ENCODE assay signal across 9 cellular contexts in genomic region chr4:159298502-159298901, GRCh38.
DNase-seq lines count a peak whose midpoint lies in the region; ATAC-seq, FAIRE-seq and TF ChIP-seq lines count a peak whose summit lies in the region.
"Had no signal": no experiment of that assay in that cellular context is flagged by ENCODE, and none has a peak within 500 bp of the region (broad histone marks: within the 10 kb centered on the region; RNA-seq: fewer than 3 reads in every experiment).

No MANE protein-coding gene starts in this region.

- H2AK5ac ChIP-seq in IMR-90 (ENCODE audit: low read depth, low read length) = peak overlapping the region; percentile 57; the same call in 1 of the 2 replicates

- H3K36me3 ChIP-seq in IMR-90 (ENCODE audit: control insufficient read depth, insufficient read depth, low read length) (no peaks in the 10 kb centered on the region), kidney (ENCODE audit: control insufficient read depth in 1 of 2, insufficient read depth in 2 of 2, low read length in 2 of 2) (no peaks in the 10 kb centered on the region)

- CTCF ChIA-PET in IMR-90 (lab: Yijun Ruan, JAX) = no interaction called here

- peaks cover 2% of the 10 kb centered on the region; the same call in 1 of the 2 replicates for H3K9me1 ChIP-seq in IMR-90 (ENCODE audit: insufficient read depth, low read length)

- H3K4me3 ChIP-seq in IMR-90 (ENCODE audit: insufficient read depth, low read depth, low read length) (no peak overlapping the region), kidney (ENCODE audit: low read length in 2 of 2) (no peak overlapping the region)

- peaks cover 10% of the 10 kb centered on the region for H3K4me1 ChIP-seq in IMR-90 (ENCODE audit: control insufficient read depth, insufficient read depth, low read length)
- no peaks in the 10 kb centered on the region for H3K4me1 ChIP-seq in kidney (ENCODE audit: control insufficient read depth in 1 of 2, insufficient read depth in 1 of 2, low read depth in 1 of 2, low read length in 2 of 2)

- ATAC-seq in GM21526 (IDR thresholded peaks at IDR 0.05; ENCODE audit: low FRiP score, unreplicated experiment) (peak; percentile 73), IMR-90 (ENCODE audit: low read depth) (peak; percentile 69), left ventricle myocardium superior (peak; percentile 64), HG03025 (IDR thresholded peaks at IDR 0.05; ENCODE audit: low FRiP score, unreplicated experiment) (no peak)

- no peak for TF ChIP-seq RAD21 in IMR-90 (IDR thresholded peaks at IDR 0.05; ENCODE audit: low read length)

- peak overlapping the region; percentile 43; the same call in 1 of the 2 replicates for H3K14ac ChIP-seq in IMR-90 (replicated peaks; ENCODE audit: low read depth, low read length)

- no peak overlapping the region for H4K91ac ChIP-seq in IMR-90 (ENCODE audit: insufficient read depth, low read depth, low read length)

- no peak for TF ChIP-seq CTCF in IMR-90 (conservative IDR thresholded peaks at IDR 0.05; ENCODE audit: low read depth, low read length)
- no peak for TF ChIP-seq CTCF in kidney (IDR thresholded peaks at IDR 0.05; ENCODE audit: borderline replicate concordance, extremely low read depth, insufficient read depth)

- H3K4me2 ChIP-seq in IMR-90 (ENCODE audit: low read depth, low read length) = peak overlapping the region; percentile 84

- no peak overlapping the region; the same call in 1 of the 2 replicates for H3K56ac ChIP-seq in IMR-90 (ENCODE audit: extremely low read depth, insufficient read depth, low read length)

- peak overlapping the region; percentile 85; the same call in 1 of the 2 replicates for H3K18ac ChIP-seq in IMR-90 (ENCODE audit: low read depth, low read length)

- no peak for TF ChIP-seq POLR2A in IMR-90 (IDR thresholded peaks at IDR 0.05; ENCODE audit: low read depth, low read length)

- peak overlapping the region; percentile 83; the same call in 1 of the 2 replicates for H3K27ac ChIP-seq in IMR-90 (ENCODE audit: insufficient read depth, low read length)
- H3K27ac ChIP-seq in kidney (ENCODE audit: low read depth in 2 of 2, low read length in 2 of 2) = no peak overlapping the region

- no peaks in the 10 kb centered on the region for H3K27me3 ChIP-seq in IMR-90 (ENCODE audit: control insufficient read depth, insufficient read depth, low read length)

- intact Hi-C loops in IMR-90 (cut with micrococcal nuclease) = no loop called here
- intact Hi-C loops in left ventricle myocardium superior (cut with micrococcal nuclease) = loop anchor here (10.0 kb wide), 1 partner anchor 146 kb away; no protein-coding TSS in a partner anchor
- intact Hi-C loops in kidney (cut with DNase I) = no loop called here

- in situ Hi-C loops in IMR-90 (cut with MboI; ENCODE audit: low sequenced_read_pairs) = no loop called here

- H2BK20ac ChIP-seq in IMR-90 (ENCODE audit: low read depth, low read length) = 0 out of 2 replicates have a peak overlapping the region, but pooled peaks have one; percentile 27

- peak overlapping the region; percentile 75 for H3K4ac ChIP-seq in IMR-90 (ENCODE audit: low read depth, low read length)

- DNase-seq in GM03348 (ENCODE audit: low spot score) (peak; percentile 69), IMR-90 (peak; percentile 59), left ventricle myocardium superior (no peak), kidney (no peak)
- no peak for DNase-seq in effector CD4-positive, alpha-beta T cell
- no peak for DNase-seq in stimulated activated CD4-positive, alpha-beta T cell treated with anti-CD3 and anti-CD28 coated beads, Interleukin-4, amount 100 ng/mL, for 4 hours
- DNase-seq: activated naive CD4-positive, alpha-beta T cell treated with Interleukin-2 at 50 U/mL for 16 hours had no signal

- BruUV-seq in IMR-90 (replicated peaks; lab: Mats Ljungman, UMichigan) = no TSS peak

- H3K9me3 ChIP-seq in IMR-90 (ENCODE audit: control insufficient read depth, insufficient read depth, low read length) = no peaks in the 10 kb centered on the region
- no peaks in the 10 kb centered on the region for H3K9me3 ChIP-seq in kidney (ENCODE audit: control insufficient read depth in 1 of 2, low read length in 2 of 2)

- peaks cover 21 to 55% of the 10 kb centered on the region in 2 experiments for H3K79me1 ChIP-seq in IMR-90 (ENCODE audit: low read depth in 1 of 2, low read length in 2 of 2)

- H3K23ac ChIP-seq in IMR-90 (ENCODE audit: low read depth, low read length) = peak overlapping the region; percentile 91

- H2AK9ac ChIP-seq in IMR-90 (replicated peaks; ENCODE audit: low read depth, low read length, poor library complexity) = no peak overlapping the region

- no peak overlapping the region for H2AFZ ChIP-seq in IMR-90 (replicated peaks; ENCODE audit: low read length, poor library complexity)

- H4K8ac ChIP-seq in IMR-90 (ENCODE audit: low read depth in 2 of 2, low read length in 2 of 2) = peak overlapping the region in 1 of 2 experiments; percentile 52; a peak in 2 of 4 replicates

- dilution Hi-C loops in IMR-90 (cut with HindIII; ENCODE audit: low sequenced_read_pairs, unreplicated experiment) = no loop called here

- 0 out of 2 replicates have a peak overlapping the region, but pooled peaks have one; percentile 50 for H3K9ac ChIP-seq in IMR-90 (ENCODE audit: low read depth, low read length)
- H3K9ac ChIP-seq in kidney (ENCODE audit: low read length in 2 of 2) = no peak overlapping the region

- no peak for FAIRE-seq in kidney (lab: Jason Lieb, UNC)

- H2BK120ac ChIP-seq in IMR-90 (ENCODE audit: low read depth, low read length) = peak overlapping the region; percentile 63

- H4K20me1 ChIP-seq in IMR-90 (ENCODE audit: insufficient read depth, low read length) = no peaks in the 10 kb centered on the region

- H4K5ac ChIP-seq in IMR-90 (ENCODE audit: low read depth, low read length) = peak overlapping the region; percentile 64

- peak overlapping the region; percentile 66 for H2BK5ac ChIP-seq in IMR-90 (ENCODE audit: low read depth, low read length, poor library complexity, severe bottlenecking)

- 17% methylated on average over 2 of the region's 4 CpGs; no CpG with 5 or more reads in 1 of the 2 experiments for WGBS in IMR-90 (ENCODE audit: extremely low coverage in 2 of 2, insufficient read length in 1 of 2), 2 experiments

- H2BK15ac ChIP-seq in IMR-90 (ENCODE audit: low read depth, low read length) = no peak overlapping the region

- POLR2A ChIA-PET in IMR-90 (lab: Charles Lee; ENCODE audit: unreplicated experiment) = interaction anchor here (0.6 kb wide), 1 partner anchor 19 kb away, joined by 4 read pairs; no protein-coding TSS in a partner anchor

TF ChIP-seq in IMR-90, 13 proteins besides CTCF, POLR2A, EP300 and RAD21:
- TF ChIP-seq RCOR1 (IDR thresholded peaks at IDR 0.05; ENCODE audit: insufficient replicate concordance, low read length) (no peak), MXI1 (IDR thresholded peaks at IDR 0.05; ENCODE audit: borderline replicate concordance, low read depth, low read length) (no peak), BHLHE40 (IDR thresholded peaks at IDR 0.05; ENCODE audit: low read depth, low read length) (no peak), RFX5 (IDR thresholded peaks at IDR 0.05; ENCODE audit: low read depth, low read length) (no peak), MAFK (IDR thresholded peaks at IDR 0.05; ENCODE audit: low read depth, low read length) (no peak), CHD1 (IDR thresholded peaks at IDR 0.05; ENCODE audit: low read depth, low read length) (no peak)

Comparison
In these comparisons a context has a peak if more than half of its experiments do, and no peak if none do; other contexts are left out.
1. DNase-seq: peak in GM03348 (single experiment) and IMR-90 (single experiment); none in left ventricle myocardium superior (single experiment), kidney (single experiment), effector CD4-positive, alpha-beta T cell (single experiment) and stimulated activated CD4-positive, alpha-beta T cell treated with anti-CD3 and anti-CD28 coated beads, Interleukin-4, amount 100 ng/mL, for 4 hours (0 of 2).